1 cellular context compared by ENCODE assay signal in genomic region chr2:196205891-196206408, GRCh38.
TF ChIP-seq lines count a peak whose summit lies in the region.

No MANE protein-coding gene starts in this region.

TF ChIP-seq in GM23338, 12 proteins besides CTCF, POLR2A, EP300 and RAD21 (continued from another document):
- TF ChIP-seq ZNF462 (CRISPR knock-in tag; IDR thresholded peaks at IDR 0.05) (no peak), EZH2phosphoT487 (IDR thresholded peaks at IDR 0.05; ENCODE audit: unreplicated experiment) (no peak), NANOG (IDR thresholded peaks at IDR 0.05; ENCODE audit: borderline replicate concordance) (no peak), EZH2 (IDR thresholded peaks at IDR 0.05; ENCODE audit: low read depth, unreplicated experiment) (no peak), JUNB (IDR thresholded peaks at IDR 0.05; ENCODE audit: unreplicated experiment) (no peak), CREB1 (CRISPR knock-in tag; IDR thresholded peaks at IDR 0.05; ENCODE audit: low read depth) (no peak), STAT1 (IDR thresholded peaks at IDR 0.05; ENCODE audit: unreplicated experiment) (no peak), ZNF114 (CRISPR knock-in tag; IDR thresholded peaks at IDR 0.05) (no peak)
